In genomic region chr2:196399736-196400691, GRCh38 we compare ENCODE assay signal across 8 cellular contexts.
DNase-seq lines count a peak whose midpoint lies in the region; ATAC-seq and TF ChIP-seq lines count a peak whose summit lies in the region.

No MANE protein-coding gene starts in this region.

- H4K8ac ChIP-seq in trophoblast cell (ENCODE audit: low read depth, low read length), result no peak overlapping the region

- no peak for TF ChIP-seq POLR2A in erythroblast (IDR thresholded peaks at IDR 0.05; ENCODE audit: low read length)

- no CpG with 5 or more reads among the region's 5 CpGs for WGBS in trophoblast cell (ENCODE audit: extremely low coverage, insufficient coverage, insufficient read length)

- H4K91ac ChIP-seq in trophoblast cell (ENCODE audit: low read depth, low read length), result no peak overlapping the region

- no peak overlapping the region for H4K12ac ChIP-seq in trophoblast cell (ENCODE audit: low read depth, low read length)

- no peak overlapping the region for H2BK12ac ChIP-seq in trophoblast cell (ENCODE audit: low read length)

- H3K36me3 ChIP-seq in trophoblast cell (ENCODE audit: control insufficient read depth in 1 of 2, insufficient read depth in 2 of 2, low read length in 2 of 2), result no peaks in the 10 kb centered on the region

- H3K79me1 ChIP-seq in trophoblast cell (ENCODE audit: low read length), result no peaks in the 10 kb centered on the region

- H3K4me1 ChIP-seq in trophoblast cell (ENCODE audit: control insufficient read depth in 1 of 2, insufficient read depth in 2 of 2, low read length in 2 of 2), result peaks cover 2% of the 10 kb centered on the region in 2 experiments

- no peak overlapping the region for H2AFZ ChIP-seq in trophoblast cell (ENCODE audit: insufficient read depth, low read length, poor library complexity)

- peak overlapping the region; percentile 26 for H3K27ac ChIP-seq in trophoblast cell (ENCODE audit: low read depth, low read length)

- H3K9me3 ChIP-seq in trophoblast cell (ENCODE audit: insufficient read depth, low read depth, low read length), result no peaks in the 10 kb centered on the region

- H3K14ac ChIP-seq in trophoblast cell (ENCODE audit: low read length), result no peak overlapping the region

- no peak overlapping the region for H3K4ac ChIP-seq in trophoblast cell (ENCODE audit: low read depth, low read length)

- H2AK5ac ChIP-seq in trophoblast cell (ENCODE audit: low read length), result no peak overlapping the region

- H3K27me3 ChIP-seq in trophoblast cell (ENCODE audit: insufficient read depth, low read length), result no peaks in the 10 kb centered on the region

- no peaks in the 10 kb centered on the region for H3K79me2 ChIP-seq in trophoblast cell (ENCODE audit: control insufficient read depth, insufficient read depth, low read length, poor library complexity)

- no peak overlapping the region for H3K23ac ChIP-seq in trophoblast cell (ENCODE audit: low read length)

- H2BK120ac ChIP-seq in trophoblast cell (ENCODE audit: insufficient read depth, low read length, poor library complexity), result no peak overlapping the region

- no peak overlapping the region for H3K9ac ChIP-seq in trophoblast cell (ENCODE audit: low read length)

- H3K18ac ChIP-seq in trophoblast cell (ENCODE audit: low read length), result no peak overlapping the region

- no peak overlapping the region for H2BK5ac ChIP-seq in trophoblast cell (ENCODE audit: low read depth, low read length, poor library complexity)

- DNase-seq in H4 (ENCODE audit: low spot score) (peak; percentile 84), SIG-M5 (lab: John Stamatoyannopoulos, UW) (peak; percentile 64), erythroblast (lab: John Stamatoyannopoulos, UW) (peak; percentile 33 to 74), trophoblast cell (peak; percentile 57 to 92), SHP77 (lab: John Stamatoyannopoulos, UW) (no peak)

- ATAC-seq in GM19351 (IDR thresholded peaks at IDR 0.05; ENCODE audit: unreplicated experiment) (no peak), GM19463 (IDR thresholded peaks at IDR 0.05; ENCODE audit: unreplicated experiment) (no peak), HG03442 (IDR thresholded peaks at IDR 0.05; ENCODE audit: unreplicated experiment) (no peak)

- no peak overlapping the region for H3K4me2 ChIP-seq in trophoblast cell (ENCODE audit: low read length)

- H3K4me3 ChIP-seq in trophoblast cell (ENCODE audit: low read depth, low read length), result no peak overlapping the region

Comparison
In these comparisons a context has a peak if more than half of its experiments do, and no peak if none do; other contexts are left out.
1. DNase-seq: peak in H4 (single experiment), SIG-M5 (single experiment), erythroblast (2 of 2) and trophoblast cell (2 of 2); none in SHP77 (0 of 2).